Comparison of ENCODE assay signal across 9 cellular contexts in genomic region chr12:49357099-49357678, GRCh38. TPM values are rescaled to one million over a fixed set of nuclear protein-coding genes. Genes with fewer than 3 reads are reported as not detected.
DNase-seq lines count a peak whose midpoint lies in the region; ATAC-seq, FAIRE-seq and TF ChIP-seq lines count a peak whose summit lies in the region.
"Had no signal": no experiment of that assay in that cellular context is flagged by ENCODE, and none has a peak within 500 bp of the region (broad histone marks: within the 10 kb centered on the region; RNA-seq: fewer than 3 reads in every experiment).

No MANE protein-coding gene starts in this region.

- H3K36me3 ChIP-seq in sigmoid colon = no peaks in the 10 kb centered on the region
- H3K36me3 ChIP-seq: neutrophil had no signal

- H3K4me1 ChIP-seq in sigmoid colon = peaks cover 0 to 12% (median 7%) of the 10 kb centered on the region in 4 donors

- TF ChIP-seq POLR2A in sigmoid colon (IDR thresholded peaks at IDR 0.05) = no peak

- TF ChIP-seq CTCF in osteocyte (IDR thresholded peaks at IDR 0.05) = peak; percentile 63
- TF ChIP-seq CTCF in sigmoid colon (IDR thresholded peaks at IDR 0.05) = peak in 1 of 4 experiments; percentile 33

- no peak for ATAC-seq in T-cell (replicated peaks in 1 of 4)

- H3K27ac Mint-ChIP-seq in osteocyte (ENCODE audit: unreplicated experiment) = no peak overlapping the region
- no peak overlapping the region for H3K27ac Mint-ChIP-seq in T-cell

- H3K4me3 Mint-ChIP-seq in osteocyte (ENCODE audit: unreplicated experiment) = no peak overlapping the region
- H3K4me3 Mint-ChIP-seq in T-cell = no peak overlapping the region

- POLR2A ChIA-PET in T-cell (lab: Charles Lee) = interaction anchor here (0.6 to 0.7 kb wide), 3 partner anchors 9 to 832 kb away, joined by 4 to 6 read pairs (median 6); no protein-coding TSS in a partner anchor

- no peak overlapping the region for H3K27ac ChIP-seq in sigmoid colon
- H3K27ac ChIP-seq: neutrophil had no signal

- H3K27me3 Mint-ChIP-seq in osteocyte (ENCODE audit: unreplicated experiment) = peaks cover 12% of the 10 kb centered on the region
- H3K27me3 Mint-ChIP-seq in T-cell = peaks cover 24 to 38% of the 10 kb centered on the region in 2 donors

- WGBS in sigmoid colon, 2 donors = 10 to 18% methylated on average over 3 of the region's 3 CpGs

- peak; percentile 73 for DNase-seq in EH (ENCODE audit: low read depth)
- DNase-seq in NAMALWA (ENCODE audit: low spot score) = peak; percentile 75
- DNase-seq in cerebellum (ENCODE audit: low spot score) = peak; percentile 25
- no peak for DNase-seq in osteocyte (ENCODE audit: extremely low spot score, unreplicated experiment)
- no peak for DNase-seq in activated CD4-positive, alpha-beta T cell treated with anti-CD3 and anti-CD28 coated beads, Interleukin-2, amount 50 U/mL, for 48 hours
- no peak for DNase-seq in T-cell
- DNase-seq in sigmoid colon = no peak
- no peak for DNase-seq in urothelium cell line (ENCODE audit: low spot score)

- H3K4me1 Mint-ChIP-seq in osteocyte (ENCODE audit: unreplicated experiment) = peaks cover 13% of the 10 kb centered on the region
- H3K4me1 Mint-ChIP-seq in T-cell = peaks cover 2 to 8% (median 5%) of the 10 kb centered on the region in 3 donors

- no peak overlapping the region for H3K4me3 ChIP-seq in sigmoid colon

- intact Hi-C loops in sigmoid colon (cut with DNase I) = no loop called here

- H3K9me3 Mint-ChIP-seq in osteocyte (ENCODE audit: unreplicated experiment) (no peaks in the 10 kb centered on the region), T-cell (no peaks in the 10 kb centered on the region)

- peaks cover 0 to 25% (median 19%) of the 10 kb centered on the region in 3 donors for H3K27me3 ChIP-seq in sigmoid colon

- FAIRE-seq in urothelium cell line (lab: Jason Lieb, UNC) = no peak

- no peaks in the 10 kb centered on the region for H3K36me3 Mint-ChIP-seq in osteocyte (ENCODE audit: unreplicated experiment)
- no peaks in the 10 kb centered on the region for H3K36me3 Mint-ChIP-seq in T-cell

- no peaks in the 10 kb centered on the region for H3K9me3 ChIP-seq in sigmoid colon
- H3K9me3 ChIP-seq: neutrophil had no signal

- CTCF ChIA-PET in T-cell (lab: Charles Lee) = interaction anchor here (0.6 to 4.6 kb wide), 20 partner anchors 8 to 1248 kb away, joined by 3 to 209 read pairs (median 5); partner anchors contain the start of genes DNAJC22 (in 1 of the 2), SPATS2 (in 1 of the 2) and TROAP (in 1 of the 2)

- no peak for TF ChIP-seq EP300 in sigmoid colon (IDR thresholded peaks at IDR 0.05)

RNA-seq across cellular contexts. Expression of gene SPATS2, which starts 10.1 kb away (rescaled TPM):
- total RNA-seq in cerebellum (59.9 TPM), osteocyte (25.2 and 25.6 TPM in 2 replicates), T-cell (10 to 100 TPM in 1 of 5 donors, 1 to 10 TPM in 4; 5.4 to 11.4 (median 7.4) TPM), sigmoid colon (10 to 100 TPM; 10.3 to 32.1 (median 13.4) TPM)
- polyA plus RNA-seq in sigmoid colon = 10 to 100 TPM in 2 of 3 donors, 1 to 10 TPM in 1; 6.9 to 13.8 (median 11.0) TPM

RNA-seq across cellular contexts. Expression of gene DNAJC22, which starts 10.5 kb away (rescaled TPM):
- total RNA-seq in cerebellum (1.4 TPM), osteocyte (0.55 and 0.99 TPM in 2 replicates), T-cell (under 1 TPM in 1 of 5 donors, not detected in 4; 0.07 TPM), sigmoid colon (under 1 TPM in 3 of 4 donors, not detected in 1; under 0.01 to 0.28 (median 0.16) TPM)
- polyA plus RNA-seq in sigmoid colon = 10 to 100 TPM in 1 of 3 donors, 1 to 10 TPM in 2; 4.6 to 12.8 (median 7.8) TPM

RNA-seq across cellular contexts. Expression of gene C1QL4, which starts 20.2 kb away (rescaled TPM):
- total RNA-seq in cerebellum = 2.7 TPM
- 0.16 TPM in 1 of 2 replicates, not detected in the other for total RNA-seq in osteocyte
- not detected for total RNA-seq in T-cell
- not detected for total RNA-seq in sigmoid colon
- under 1 TPM in 1 of 3 donors, not detected in 2; 0.03 TPM for polyA plus RNA-seq in sigmoid colon

RNA-seq across cellular contexts. Expression of gene TROAP, which starts 34.1 kb away (rescaled TPM):
- 6.7 TPM for total RNA-seq in cerebellum
- total RNA-seq in osteocyte = 8.0 and 9.6 TPM in 2 replicates
- total RNA-seq in T-cell = 1 to 10 TPM in 4 of 5 donors, under 1 TPM in 1; 0.98 to 1.9 (median 1.3) TPM
- total RNA-seq in sigmoid colon = under 1 TPM in 1 of 4 donors, not detected in 3; 0.36 TPM
- 10 to 100 TPM in 1 of 3 donors, 1 to 10 TPM in 2; 4.8 to 25.7 (median 5.1) TPM for polyA plus RNA-seq in sigmoid colon

Comparison
In these comparisons a context has a peak if more than half of its experiments do, and no peak if none do; other contexts are left out.
1. DNase-seq: peak in EH (single experiment), NAMALWA (single experiment) and cerebellum (single experiment); none in osteocyte (single experiment), activated CD4-positive, alpha-beta T cell treated with anti-CD3 and anti-CD28 coated beads, Interleukin-2, amount 50 U/mL, for 48 hours (0 of 2), T-cell (0 of 34), sigmoid colon (single experiment) and urothelium cell line (single experiment).